ENCODE assay signal across 8 cellular contexts in genomic region chr22:36194971-36195370, GRCh38. TPM values are rescaled to one million over a fixed set of nuclear protein-coding genes. Genes with fewer than 3 reads are reported as not detected.
A peak's percentile ranks its signal among the peaks of the same experiment; 100 is the strongest.
DNase-seq lines count a peak whose midpoint lies in the region; ATAC-seq and TF ChIP-seq lines count a peak whose summit lies in the region.

No MANE protein-coding gene starts in this region.

- no peaks in the 10 kb centered on the region for H3K4me1 ChIP-seq in body of pancreas

- H3K9me3 ChIP-seq in body of pancreas, result no peaks in the 10 kb centered on the region

- TF ChIP-seq POLR2A in body of pancreas (IDR thresholded peaks at IDR 0.05), result no peak

- H3K36me3 ChIP-seq in body of pancreas (replicated peaks in 1 of 2; ENCODE audit: insufficient read depth in 1 of 2, low read depth in 2 of 2), result no peaks in the 10 kb centered on the region

- H3K27ac ChIP-seq in body of pancreas, result no peak overlapping the region

- intact Hi-C loops in body of pancreas (cut with DNase I), result no loop called here

- H3K4me3 ChIP-seq in body of pancreas, result no peak overlapping the region

- peak; percentile 95 for ATAC-seq in SK-N-SH treated with all-trans-retinoic acid at 6 μM for 48 hours
- peak; percentile 76 for ATAC-seq in body of pancreas
- ATAC-seq in GM18909 (IDR thresholded peaks at IDR 0.05; ENCODE audit: poor library complexity, unreplicated experiment), result no peak

- peak; percentile 22 to 67 (median 56) for TF ChIP-seq CTCF in body of pancreas (IDR thresholded peaks at IDR 0.05)

- DNase-seq in COLO668 (lab: John Stamatoyannopoulos, UW; ENCODE audit: unreplicated experiment) (peak; percentile 22), HCEC 1CT (peak; percentile 56), body of pancreas (peak; percentile 34 to 60 (median 52)), iPS-NIHi7 (ENCODE audit: extremely low spot score) (peak; percentile 76), T1000 (lab: John Stamatoyannopoulos, UW) (no peak)
- peak; percentile 15 to 22 for DNase-seq in stimulated activated CD4-positive, alpha-beta T cell treated with anti-CD3 and anti-CD28 coated beads, Interleukin-1b, Interleukin-23, amount 100 ng/mL, for 4 hours (ENCODE audit: low read depth in 2 of 2)

- 39 to 54% methylated on average over 5 of the region's 5 CpGs for WGBS in body of pancreas, 2 donors

- no peaks in the 10 kb centered on the region for H3K27me3 ChIP-seq in body of pancreas

TF ChIP-seq in SK-N-SH treated with all-trans-retinoic acid at 6 μM for 48 hours, 23 proteins besides CTCF, POLR2A, EP300 and RAD21:
- TF ChIP-seq TOX (CRISPR knock-in tag; IDR thresholded peaks at IDR 0.05; ENCODE audit: borderline replicate concordance) (no peak), ARNTL (CRISPR knock-in tag; IDR thresholded peaks at IDR 0.05; ENCODE audit: borderline replicate concordance, low read depth) (no peak), TCF4 (CRISPR knock-in tag; IDR thresholded peaks at IDR 0.05; ENCODE audit: borderline replicate concordance) (no peak), BACH2 (CRISPR knock-in tag; IDR thresholded peaks at IDR 0.05; ENCODE audit: borderline replicate concordance) (no peak), OSR1 (CRISPR knock-in tag; IDR thresholded peaks at IDR 0.05) (no peak), ZC3H10 (CRISPR knock-in tag; IDR thresholded peaks at IDR 0.05) (no peak), ZNF565 (CRISPR knock-in tag; conservative IDR thresholded peaks at IDR 0.05; ENCODE audit: low read depth) (no peak), GLIS3 (CRISPR knock-in tag; IDR thresholded peaks at IDR 0.05) (no peak), ZFP30 (CRISPR knock-in tag; IDR thresholded peaks at IDR 0.05) (no peak), CSRNP3 (CRISPR knock-in tag; IDR thresholded peaks at IDR 0.05) (no peak)

RNA-seq across cellular contexts. Expression of gene APOL4, which starts 6.6 kb away (rescaled TPM):
- total RNA-seq in body of pancreas, result 10 to 100 TPM in 1 of 2 donors, under 1 TPM in 1; 0.52 to 18.1 TPM

RNA-seq across cellular contexts. Expression of gene APOL3, which starts 34.4 kb away (rescaled TPM):
- 10 to 100 TPM; 11.2 to 22.4 TPM for total RNA-seq in body of pancreas

RNA-seq across cellular contexts. Expression of gene APOL2, which starts 44.4 kb away (rescaled TPM):
- 10 to 100 TPM; 13.5 to 19.1 TPM for total RNA-seq in body of pancreas

RNA-seq across cellular contexts. Expression of gene APOL1, which starts 58.0 kb away (rescaled TPM):
- 10 to 100 TPM in 1 of 2 donors, 1 to 10 TPM in 1; 5.2 to 11.9 TPM for total RNA-seq in body of pancreas
